31 cellular contexts compared by ENCODE assay signal in the genomic region with DNA sequence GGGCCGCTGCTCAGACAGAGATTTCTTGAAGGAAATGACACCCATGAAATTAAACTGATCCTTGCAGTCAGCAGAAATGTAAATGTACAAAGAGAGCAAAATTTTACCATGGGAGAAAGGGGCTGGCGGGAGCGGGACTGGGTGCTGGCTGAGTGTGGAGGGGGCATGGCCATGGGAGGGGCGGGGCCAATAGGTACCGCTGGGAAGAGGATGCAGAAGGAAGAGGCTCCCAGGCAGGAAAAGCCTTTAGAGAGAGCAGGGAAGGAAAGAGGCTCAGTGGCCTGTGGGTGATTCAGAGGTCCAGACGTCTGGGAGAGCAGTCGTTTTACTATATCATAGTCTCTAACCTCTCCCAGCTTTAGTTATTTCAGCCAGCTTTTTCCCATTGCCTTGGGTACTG.
"Had no signal": no experiment of that assay in that cellular context is flagged by ENCODE, and none has a peak within 500 bp of the region (broad histone marks: within the 10 kb centered on the region; RNA-seq: fewer than 3 reads in every experiment).

No MANE protein-coding gene starts in this region.

- H3K4me3 Mint-ChIP-seq: naive thymus-derived CD4-positive, alpha-beta T cell; nephron; stimulated activated naive CD8-positive, alpha-beta T cell treated with anti-CD3 and anti-CD28 coated beads, Interleukin-15, amount 100 ng/mL, for 72 hours had no signal

- H3K27me3 ChIP-seq: esophagus squamous epithelium, left lung, right atrium auricular region, suprapubic skin, transverse colon, upper lobe of right lung, uterus had no signal

- FAIRE-seq: endometrium, islet of Langerhans had no signal

- H3K36me3 ChIP-seq: esophagus squamous epithelium, heart right ventricle, left lung, prostate gland, right atrium auricular region, suprapubic skin, transverse colon, upper lobe of right lung, uterus had no signal

- H3K9me3 ChIP-seq: esophagus squamous epithelium, prostate gland, right atrium auricular region, suprapubic skin, transverse colon, upper lobe of right lung, uterus had no signal

- H3K27ac ChIP-seq: coronary artery, esophagus squamous epithelium, heart right ventricle, left lung, prostate gland, right atrium auricular region, suprapubic skin, transverse colon, upper lobe of right lung, uterus had no signal

- H3K4me1 Mint-ChIP-seq: stimulated activated naive CD8-positive, alpha-beta T cell treated with anti-CD3 and anti-CD28 coated beads, Interleukin-15, amount 100 ng/mL, for 72 hours had no signal

- H3K27me3 Mint-ChIP-seq: naive thymus-derived CD4-positive, alpha-beta T cell; stimulated activated naive CD8-positive, alpha-beta T cell treated with anti-CD3 and anti-CD28 coated beads, Interleukin-15, amount 100 ng/mL, for 72 hours had no signal

- H3K27ac Mint-ChIP-seq: naive thymus-derived CD4-positive, alpha-beta T cell; nephron; stimulated activated naive CD8-positive, alpha-beta T cell treated with anti-CD3 and anti-CD28 coated beads, Interleukin-15, amount 100 ng/mL, for 72 hours had no signal

- H3K4me3 ChIP-seq: coronary artery, esophagus squamous epithelium, heart right ventricle, left lung, prostate gland, right atrium auricular region, smooth muscle cell, suprapubic skin, transverse colon, upper lobe of right lung, uterus had no signal

- DNase-seq: dermis blood vessel endothelial cell; effector memory CD4-positive, alpha-beta T cell; erythroblast; esophagus squamous epithelium; foreskin melanocyte; glutamatergic neuron; heart right ventricle; hypothalamus; left cardiac atrium; left lung; mesenchymal stem cell; midbrain; naive thymus-derived CD4-positive, alpha-beta T cell; nucleus accumbens; stimulated activated CD4-positive, alpha-beta T cell treated with anti-CD3 and anti-CD28 coated beads, Interleukin-12 subunit alpha, Interleukin-12 subunit beta, amount 100 ng/mL, for 4 hours; stimulated activated CD4-positive, alpha-beta T cell treated with anti-CD3 and anti-CD28 coated beads, Interleukin-1b, Interleukin-23, amount 100 ng/mL, for 48 hours; stimulated activated CD4-positive, alpha-beta T cell treated with anti-CD3 and anti-CD28 coated beads, Interleukin-4, amount 100 ng/mL, for 1 hour; stimulated activated CD8-positive, alpha-beta memory T cell treated with anti-CD3 and anti-CD28 coated beads, Interleukin-4, amount 100 ng/mL, for 48 hours; stimulated activated naive CD4-positive, alpha-beta T cell; stimulated activated naive CD8-positive, alpha-beta T cell treated with anti-CD3 and anti-CD28 coated beads, Interleukin-15, amount 100 ng/mL, for 72 hours; transverse colon; upper lobe of right lung; uterus had no signal

- H3K4me1 ChIP-seq: esophagus squamous epithelium, heart right ventricle, left lung, prostate gland, right atrium auricular region, suprapubic skin, transverse colon, upper lobe of right lung, uterus had no signal

- H3K4me2 ChIP-seq: smooth muscle cell had no signal

- H3K36me3 Mint-ChIP-seq: naive thymus-derived CD4-positive, alpha-beta T cell had no signal
